In genomic region chr16:75242436-75243078, GRCh38 we compare ENCODE assay signal across 1 cellular context.
TF ChIP-seq lines count a peak whose summit lies in the region.

No MANE protein-coding gene starts in this region.

TF ChIP-seq in endothelial cell of umbilical vein, 7 proteins besides CTCF, POLR2A, EP300 and RAD21:
- TF ChIP-seq POLR2AphosphoS5 (IDR thresholded peaks at IDR 0.05; ENCODE audit: insufficient read depth, low read depth, low read length) = peak; percentile 2
